In the genomic region with DNA sequence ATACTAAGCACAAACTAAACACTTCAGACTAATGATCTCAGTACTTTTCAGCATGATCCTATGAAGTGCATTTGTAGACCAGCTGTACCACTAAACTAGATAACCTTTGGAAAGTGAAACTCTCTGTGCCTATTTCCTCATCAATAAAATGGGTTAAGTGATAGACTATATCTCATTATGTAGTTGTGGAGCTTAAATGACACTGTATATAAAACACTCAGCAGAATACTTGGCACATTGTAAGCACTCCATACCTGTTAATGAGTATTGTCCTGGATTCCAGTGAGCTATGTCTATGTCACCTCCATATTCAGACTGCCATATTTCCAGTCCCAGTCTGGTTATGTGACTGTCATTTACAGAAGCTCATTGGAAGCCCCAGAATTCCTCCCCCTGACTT, we compare ENCODE assay signal across 6 cellular contexts.
"Had no signal": no experiment of that assay in that cellular context is flagged by ENCODE, and none has a peak within 500 bp of the region (broad histone marks: within the 10 kb centered on the region; RNA-seq: fewer than 3 reads in every experiment).

No MANE protein-coding gene starts in this region.

- H3K27ac ChIP-seq: HL-60 had no signal

- H3K4me3 ChIP-seq: GM23338, K562 had no signal

- ATAC-seq: GM23338, K562 had no signal

- DNase-seq: H9, HCEC 1CT, IMR-90 had no signal
